17 cellular contexts compared by ENCODE assay signal in the genomic region with DNA sequence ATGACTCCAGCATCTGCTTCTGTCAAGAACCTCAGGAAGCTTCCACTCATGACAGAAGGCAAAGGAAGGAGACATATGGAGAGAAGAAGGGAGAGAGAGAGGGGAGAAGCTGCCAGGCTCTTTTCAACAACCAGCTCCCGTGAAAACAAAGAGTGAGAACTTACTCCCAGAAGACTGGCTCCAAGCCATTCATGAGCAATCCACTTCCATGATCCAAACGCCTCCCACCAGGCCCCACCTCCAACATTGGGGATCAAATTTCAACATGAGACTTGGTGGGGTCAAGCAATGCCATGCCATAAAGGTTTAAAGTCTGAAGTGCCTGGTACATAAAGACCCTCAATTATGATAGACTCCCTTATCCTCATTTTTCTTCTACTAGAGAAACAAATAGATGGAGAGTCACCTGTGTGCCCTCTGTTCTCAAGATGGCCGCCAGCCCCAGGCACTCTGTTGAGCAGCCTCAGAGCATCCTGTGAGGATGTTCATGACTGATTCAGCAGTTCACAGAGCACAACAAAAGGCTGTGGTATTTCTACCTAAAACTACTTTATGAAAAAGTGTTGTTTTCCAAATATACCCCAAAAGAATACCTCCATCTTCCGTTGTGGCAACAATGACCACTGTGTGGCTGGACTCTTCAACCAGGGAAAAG.
A peak's percentile ranks its signal among the peaks of the same experiment; 100 is the strongest.
DNase-seq lines count a peak whose midpoint lies in the region; ATAC-seq and TF ChIP-seq lines count a peak whose summit lies in the region.
"Had no signal": no experiment of that assay in that cellular context is flagged by ENCODE, and none has a peak within 500 bp of the region (broad histone marks: within the 10 kb centered on the region; RNA-seq: fewer than 3 reads in every experiment).

No MANE protein-coding gene starts in this region.

- no peaks in the 10 kb centered on the region for H3K9me3 ChIP-seq in MG63
- H3K9me3 ChIP-seq: A549 had no signal

- no peaks in the 10 kb centered on the region for H3K36me3 Mint-ChIP-seq in natural killer cell treated with Interleukin-12 subunit alpha and Interleukin-12 subunit beta and Interleukin-15 and Interleukin-18, amount 100 ng/mL, for 72 hours

- TF ChIP-seq CTCF in cardiac fibroblast (IDR thresholded peaks at IDR 0.05; ENCODE audit: low read depth, low read length): no peak

- H3K4me3 ChIP-seq in MG63 (no peak overlapping the region), cardiac fibroblast (replicated peaks in 1 of 2; ENCODE audit: low read depth in 2 of 2, low read length in 2 of 2) (no peak overlapping the region)
- H3K4me3 ChIP-seq: A549 had no signal

- no peaks in the 10 kb centered on the region for H3K27me3 Mint-ChIP-seq in natural killer cell treated with Interleukin-12 subunit alpha and Interleukin-12 subunit beta and Interleukin-15 and Interleukin-18, amount 100 ng/mL, for 72 hours
- H3K27me3 Mint-ChIP-seq: CD4-positive, alpha-beta T cell had no signal

- ATAC-seq in HG03565 (IDR thresholded peaks at IDR 0.05; ENCODE audit: unreplicated experiment) (no peak), GM21526 (IDR thresholded peaks at IDR 0.05; ENCODE audit: low FRiP score, unreplicated experiment) (no peak)
- no peak for ATAC-seq in natural killer cell treated with Interleukin-12 subunit alpha and Interleukin-12 subunit beta and Interleukin-15 and Interleukin-18, amount 100 ng/mL, for 72 hours
- ATAC-seq: A549, Right ventricle myocardium inferior had no signal

- H3K9me3 Mint-ChIP-seq in natural killer cell treated with Interleukin-12 subunit alpha and Interleukin-12 subunit beta and Interleukin-15 and Interleukin-18, amount 100 ng/mL, for 72 hours: no peaks in the 10 kb centered on the region
- H3K9me3 Mint-ChIP-seq: CD4-positive, alpha-beta T cell had no signal

- H3K4me1 Mint-ChIP-seq in natural killer cell treated with Interleukin-12 subunit alpha and Interleukin-12 subunit beta and Interleukin-15 and Interleukin-18, amount 100 ng/mL, for 72 hours (ENCODE audit: low read depth in 2 of 2): peaks cover 0 to 4% of the 10 kb centered on the region in 2 donors

- H3K4me3 Mint-ChIP-seq in natural killer cell treated with Interleukin-12 subunit alpha and Interleukin-12 subunit beta and Interleukin-15 and Interleukin-18, amount 100 ng/mL, for 72 hours: no peak overlapping the region
- H3K4me3 Mint-ChIP-seq: CD4-positive, alpha-beta T cell had no signal

- H3K27ac Mint-ChIP-seq in natural killer cell treated with Interleukin-12 subunit alpha and Interleukin-12 subunit beta and Interleukin-15 and Interleukin-18, amount 100 ng/mL, for 72 hours: no peak overlapping the region
- H3K27ac Mint-ChIP-seq: CD4-positive, alpha-beta T cell had no signal

- DNase-seq in activated effector memory CD4-positive, alpha-beta T cell treated with anti-CD3 and anti-CD28 coated beads, Interleukin-2, amount 50 U/mL, for 16 hours: peak; percentile 10
- no peak for DNase-seq in activated effector memory CD4-positive, alpha-beta T cell treated with Interleukin-2 at 50 U/mL for 16 hours
- DNase-seq in MG63 (peak; percentile 41), cardiac fibroblast (ENCODE audit: low read depth in 2 of 2) (peak; percentile 54 to 64), midbrain (lab: John Stamatoyannopoulos, UW) (no peak)
- DNase-seq in natural killer cell treated with Interleukin-12 subunit alpha and Interleukin-12 subunit beta and Interleukin-15 and Interleukin-18, amount 100 ng/mL, for 72 hours (ENCODE audit: low spot score): no peak
- DNase-seq: Calu3; CD4-positive, alpha-beta T cell; HCEC 1CT; NCI-H1048; NCI-H1694; NCI-H446 treated with DMSO at 0.1 percent for 48 hours; NCI-H774 had no signal

- H3K36me3 ChIP-seq in MG63: no peaks in the 10 kb centered on the region

- no peaks in the 10 kb centered on the region for H3K27me3 ChIP-seq in MG63

Comparison
In these comparisons a context has a peak if more than half of its experiments do, and no peak if none do; other contexts are left out.
1. DNase-seq: peak in activated effector memory CD4-positive, alpha-beta T cell treated with anti-CD3 and anti-CD28 coated beads, Interleukin-2, amount 50 U/mL, for 16 hours (single experiment), MG63 (single experiment) and cardiac fibroblast (2 of 2); none in activated effector memory CD4-positive, alpha-beta T cell treated with Interleukin-2 at 50 U/mL for 16 hours (single experiment), midbrain (single experiment) and natural killer cell treated with Interleukin-12 subunit alpha and Interleukin-12 subunit beta and Interleukin-15 and Interleukin-18, amount 100 ng/mL, for 72 hours (single experiment).